18 cellular contexts compared by ENCODE assay signal in the genomic region with DNA sequence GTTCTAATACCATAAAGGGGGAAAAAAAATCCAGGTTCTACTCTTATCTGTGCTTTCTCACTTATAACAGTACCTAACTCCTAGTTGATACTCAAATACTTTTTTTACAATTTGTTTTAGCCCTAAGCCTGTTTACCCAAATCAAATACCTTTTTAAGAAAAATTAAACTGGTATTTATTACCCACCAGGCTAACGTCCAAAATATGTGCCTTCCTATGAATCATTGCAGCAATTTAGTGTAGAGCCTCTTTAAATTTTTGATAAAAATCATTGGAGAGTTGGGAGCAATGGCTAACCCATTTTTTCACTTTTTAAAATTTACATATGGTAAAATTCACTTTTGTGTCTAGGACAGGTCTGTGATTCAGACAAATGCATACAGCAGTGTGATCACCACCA. TPM values are rescaled to one million over a fixed set of nuclear protein-coding genes. Genes with fewer than 3 reads are reported as not detected.
A peak's percentile ranks its signal among the peaks of the same experiment; 100 is the strongest.
DNase-seq lines count a peak whose midpoint lies in the region; ATAC-seq, FAIRE-seq and TF ChIP-seq lines count a peak whose summit lies in the region.
"Had no signal": no experiment of that assay in that cellular context is flagged by ENCODE, and none has a peak within 500 bp of the region (broad histone marks: within the 10 kb centered on the region; RNA-seq: fewer than 3 reads in every experiment).

No MANE protein-coding gene starts in this region.

- intact Hi-C loops in natural killer cell (cut with micrococcal nuclease) (no loop called here), mammary epithelial cell (cut with micrococcal nuclease) (loop anchor here (2.0 kb wide), 1 partner anchor 48 kb away; no protein-coding TSS in a partner anchor)

- no peak overlapping the region for H3K4me3 ChIP-seq in mammary epithelial cell (replicated peaks in 1 of 3; ENCODE audit: insufficient read depth in 1 of 3, low read depth in 2 of 3, low read length in 3 of 3)
- H3K4me3 ChIP-seq: adrenal gland; BLaER1 treated with 17β-estradiol and CSF1 and Interleukin-3, amounts not matched to agents 10 nM and 100 nM; cardiac muscle cell; upper lobe of left lung had no signal

- no peaks in the 10 kb centered on the region for H3K4me1 ChIP-seq in mammary epithelial cell (ENCODE audit: insufficient read depth, low read length)

- FAIRE-seq in GM12892 (lab: Jason Lieb, UNC) = no peak
- FAIRE-seq: D721Med had no signal

- H2AFZ ChIP-seq in mammary epithelial cell (ENCODE audit: low read depth, low read length) = no peak overlapping the region

- BruUV-seq in mammary epithelial cell (replicated peaks; lab: Mats Ljungman, UMichigan) = no TSS peak

- no peaks in the 10 kb centered on the region for H4K20me1 ChIP-seq in mammary epithelial cell (ENCODE audit: insufficient read depth, low read length)

- no peaks in the 10 kb centered on the region for H3K27me3 Mint-ChIP-seq in natural killer cell treated with Interleukin-12 subunit alpha and Interleukin-12 subunit beta and Interleukin-15 and Interleukin-18, amount 100 ng/mL, for 72 hours
- peaks cover 0 to 2% of the 10 kb centered on the region in 2 donors for H3K27me3 Mint-ChIP-seq in natural killer cell (ENCODE audit: low read depth in 2 of 2)
- H3K27me3 Mint-ChIP-seq in osteocyte (ENCODE audit: unreplicated experiment) = no peaks in the 10 kb centered on the region

- no peaks in the 10 kb centered on the region for H3K9me3 ChIP-seq in mammary epithelial cell (replicated peaks; ENCODE audit: insufficient read depth, low read length)
- H3K9me3 ChIP-seq: adrenal gland; BLaER1 treated with 17β-estradiol and CSF1 and Interleukin-3, amounts not matched to agents 10 nM and 100 nM; neutrophil; upper lobe of left lung had no signal

- H3K4me2 ChIP-seq in mammary epithelial cell (ENCODE audit: insufficient read depth, low read depth, low read length) = no peak overlapping the region

- no peaks in the 10 kb centered on the region for H3K36me3 ChIP-seq in mammary epithelial cell (ENCODE audit: insufficient read depth, low read length)
- H3K36me3 ChIP-seq: adrenal gland; BLaER1 treated with 17β-estradiol and CSF1 and Interleukin-3, amounts not matched to agents 10 nM and 100 nM; cardiac muscle cell; neutrophil; upper lobe of left lung had no signal

- CTCF ChIA-PET in mammary epithelial cell (lab: Charles Lee; ENCODE audit: low non-redundant PET) = no interaction called here

- no peak overlapping the region for H3K9ac ChIP-seq in mammary epithelial cell (ENCODE audit: insufficient read depth, low read length)
- H3K9ac ChIP-seq: BLaER1 treated with 17β-estradiol and CSF1 and Interleukin-3, amounts not matched to agents 10 nM and 100 nM had no signal

- TF ChIP-seq CTCF in natural killer cell (IDR thresholded peaks at IDR 0.05) (no peak), mammary epithelial cell (conservative IDR thresholded peaks at IDR 0.05 in 1 of 2, IDR thresholded peaks at IDR 0.05 in 1 of 2; ENCODE audit: extremely low read depth in 1 of 2, insufficient read depth in 1 of 2, low read depth in 1 of 2, low read length in 2 of 2) (no peak), osteocyte (IDR thresholded peaks at IDR 0.05) (no peak)

- no peak for TF ChIP-seq POLR2A in GM12892 (IDR thresholded peaks at IDR 0.05; ENCODE audit: low read depth, low read length)

- no peaks in the 10 kb centered on the region for H3K27me3 ChIP-seq in mammary epithelial cell (ENCODE audit: insufficient read depth, low read length)
- H3K27me3 ChIP-seq: adrenal gland; BLaER1 treated with 17β-estradiol and CSF1 and Interleukin-3, amounts not matched to agents 10 nM and 100 nM; cardiac muscle cell; neutrophil; upper lobe of left lung had no signal

- no peak for ATAC-seq in natural killer cell treated with Interleukin-12 subunit alpha and Interleukin-12 subunit beta and Interleukin-15 and Interleukin-18, amount 100 ng/mL, for 72 hours
- ATAC-seq in natural killer cell (no peak), GM21619 (IDR thresholded peaks at IDR 0.05; ENCODE audit: unreplicated experiment) (no peak)

- H3K36me3 Mint-ChIP-seq in natural killer cell treated with Interleukin-12 subunit alpha and Interleukin-12 subunit beta and Interleukin-15 and Interleukin-18, amount 100 ng/mL, for 72 hours = peaks cover 8% of the 10 kb centered on the region
- no peaks in the 10 kb centered on the region for H3K36me3 Mint-ChIP-seq in natural killer cell
- peaks cover 1% of the 10 kb centered on the region for H3K36me3 Mint-ChIP-seq in osteocyte (ENCODE audit: unreplicated experiment)

- DNase-seq in natural killer cell treated with Interleukin-12 subunit alpha and Interleukin-12 subunit beta and Interleukin-15 and Interleukin-18, amount 100 ng/mL, for 72 hours (ENCODE audit: low spot score) = no peak
- no peak for DNase-seq in natural killer cell
- DNase-seq in mammary epithelial cell = no peak
- DNase-seq in osteocyte (ENCODE audit: extremely low spot score, unreplicated experiment) = no peak
- no peak for DNase-seq in T1000 (lab: John Stamatoyannopoulos, UW)
- DNase-seq in GM12892 (ENCODE audit: insufficient read length) = no peak
- no peak for DNase-seq in NCI-H446 treated with DMSO at 0.1 percent for 48 hours (lab: John Stamatoyannopoulos, UW)
- DNase-seq: activated naive CD4-positive, alpha-beta T cell; activated T-cell treated with anti-CD3 and anti-CD28 coated beads, Interleukin-2, amount 50 U/mL, for 4 hours; adrenal gland; islet precursor cell; NCI-H146; upper lobe of left lung had no signal

- H3K27ac Mint-ChIP-seq in natural killer cell treated with Interleukin-12 subunit alpha and Interleukin-12 subunit beta and Interleukin-15 and Interleukin-18, amount 100 ng/mL, for 72 hours = peak overlapping the region; percentile 67 to 85
- H3K27ac Mint-ChIP-seq in natural killer cell (no peak overlapping the region), osteocyte (ENCODE audit: unreplicated experiment) (peak overlapping the region; percentile 69)

- H3K4me1 Mint-ChIP-seq in natural killer cell treated with Interleukin-12 subunit alpha and Interleukin-12 subunit beta and Interleukin-15 and Interleukin-18, amount 100 ng/mL, for 72 hours (ENCODE audit: low read depth in 2 of 2) = peaks cover 27 to 34% of the 10 kb centered on the region in 2 donors
- H3K4me1 Mint-ChIP-seq in natural killer cell = peaks cover 12 to 14% of the 10 kb centered on the region in 2 donors
- peaks cover 74% of the 10 kb centered on the region for H3K4me1 Mint-ChIP-seq in osteocyte (ENCODE audit: unreplicated experiment)

- H3K4me3 Mint-ChIP-seq in natural killer cell treated with Interleukin-12 subunit alpha and Interleukin-12 subunit beta and Interleukin-15 and Interleukin-18, amount 100 ng/mL, for 72 hours = peak overlapping the region; percentile 67
- H3K4me3 Mint-ChIP-seq in natural killer cell = no peak overlapping the region
- H3K4me3 Mint-ChIP-seq in osteocyte (ENCODE audit: unreplicated experiment) = no peak overlapping the region
- H3K4me3 Mint-ChIP-seq: activated T-cell treated with anti-CD3 and anti-CD28 coated beads, Interleukin-2, amount 50 U/mL, for 4 hours had no signal

- dilution Hi-C loops in mammary epithelial cell (cut with HindIII; ENCODE audit: low sequenced_read_pairs) = no loop called here

- no peaks in the 10 kb centered on the region for H3K9me3 Mint-ChIP-seq in natural killer cell treated with Interleukin-12 subunit alpha and Interleukin-12 subunit beta and Interleukin-15 and Interleukin-18, amount 100 ng/mL, for 72 hours
- H3K9me3 Mint-ChIP-seq in natural killer cell (no peaks in the 10 kb centered on the region), osteocyte (ENCODE audit: unreplicated experiment) (no peaks in the 10 kb centered on the region)
- H3K9me3 Mint-ChIP-seq: activated T-cell treated with anti-CD3 and anti-CD28 coated beads, Interleukin-2, amount 50 U/mL, for 4 hours had no signal

- in situ Hi-C loops in mammary epithelial cell (cut with MboI; ENCODE audit: low sequenced_read_pairs in 2 of 2) = no loop called here

- 20% methylated on average over 1 of the region's 1 CpG for WGBS in mammary epithelial cell (ENCODE audit: low coverage, missing lambda C conversion rate)

- H3K27ac ChIP-seq in mammary epithelial cell (ENCODE audit: insufficient read depth, low read depth, low read length) = peak overlapping the region; percentile 7
- H3K27ac ChIP-seq: BLaER1 treated with 17β-estradiol and CSF1 and Interleukin-3, amounts not matched to agents 10 nM and 100 nM; cardiac muscle cell; neutrophil had no signal

- no peaks in the 10 kb centered on the region for H3K79me2 ChIP-seq in mammary epithelial cell (ENCODE audit: insufficient read depth, low read length)

RNA-seq across cellular contexts. Expression of a gene that starts 27.9 kb away (rescaled TPM):
- under 1 TPM in 1 of 2 donors, not detected in 1; 0.19 TPM for total RNA-seq in natural killer cell treated with Interleukin-12 subunit alpha and Interleukin-12 subunit beta and Interleukin-15 and Interleukin-18, amount 100 ng/mL, for 72 hours
- total RNA-seq in natural killer cell (under 1 TPM in 1 of 3 donors, not detected in 2; 0.12 TPM), mammary epithelial cell (1 to 10 TPM; 7.4 to 8.5 TPM), osteocyte (47.0 and 49.3 TPM in 2 replicates)
- polyA plus RNA-seq in mammary epithelial cell = 3.7 TPM
- polyA minus RNA-seq in mammary epithelial cell = 1.5 TPM
- polyA plus RNA-seq in GM12892 (2012; ENCODE audit: missing spikeins) = 2.6 TPM

Comparison
In these comparisons a context has a peak if more than half of its experiments do, and no peak if none do; other contexts are left out.
1. H3K27ac Mint-ChIP-seq: peak in natural killer cell treated with Interleukin-12 subunit alpha and Interleukin-12 subunit beta and Interleukin-15 and Interleukin-18, amount 100 ng/mL, for 72 hours (2 of 2) and osteocyte (single experiment); none in natural killer cell (0 of 2).
2. RNA of a gene that starts 27.9 kb away (total RNA-seq): 47.0 to 49.3 TPM in osteocyte and 7.4 to 8.5 TPM in mammary epithelial cell; 0.19 TPM in natural killer cell treated with Interleukin-12 subunit alpha and Interleukin-12 subunit beta and Interleukin-15 and Interleukin-18, amount 100 ng/mL, for 72 hours and 0.12 TPM in natural killer cell; every median in the first group is over 4 times any median in the second.